Comparison of ENCODE assay signal across 1 cellular context in genomic region chr20:49750611-49751396, GRCh38.
TF ChIP-seq lines count a peak whose summit lies in the region.

No MANE protein-coding gene starts in this region.

TF ChIP-seq in HepG2, 621 proteins besides CTCF, POLR2A, EP300 and RAD21 (continued from another document and continues in another):
- TF ChIP-seq TFDP2 (CRISPR knock-in tag; IDR thresholded peaks at IDR 0.05) (no peak), DR1 (CRISPR knock-in tag; IDR thresholded peaks at IDR 0.05) (no peak), MATR3 (CRISPR knock-in tag; IDR thresholded peaks at IDR 0.05) (no peak), SIN3B (IDR thresholded peaks at IDR 0.05; ENCODE audit: low read length) (no peak), ZNF678 (CRISPR knock-in tag; IDR thresholded peaks at IDR 0.05) (no peak), ZNF616 (CRISPR knock-in tag; IDR thresholded peaks at IDR 0.05; ENCODE audit: low read depth) (no peak), ZSCAN21 (CRISPR knock-in tag; IDR thresholded peaks at IDR 0.05; ENCODE audit: borderline replicate concordance) (no peak), ZBTB49 (CRISPR knock-in tag; IDR thresholded peaks at IDR 0.05; ENCODE audit: borderline replicate concordance) (no peak), HHEX (CRISPR knock-in tag; IDR thresholded peaks at IDR 0.05) (no peak), CREB1 (IDR thresholded peaks at IDR 0.05) (no peak), CREB1 (CRISPR knock-in tag; IDR thresholded peaks at IDR 0.05) (no peak), ZBTB26 (CRISPR knock-in tag; IDR thresholded peaks at IDR 0.05; ENCODE audit: borderline replicate concordance) (0 out of 2 replicates have a peak, but pooled peaks have one; percentile 1), ZMYM3 (CRISPR knock-in tag; IDR thresholded peaks at IDR 0.05) (0 out of 2 replicates have a peak, but pooled peaks have one; percentile 8), ZNF383 (CRISPR knock-in tag; IDR thresholded peaks at IDR 0.05; ENCODE audit: borderline replicate concordance) (no peak), THAP11 (CRISPR knock-in tag; IDR thresholded peaks at IDR 0.05) (no peak), ZNF672 (CRISPR knock-in tag; IDR thresholded peaks at IDR 0.05) (no peak), ZNF816 (CRISPR knock-in tag; IDR thresholded peaks at IDR 0.05; ENCODE audit: borderline replicate concordance) (no peak), ZNF563 (CRISPR knock-in tag; IDR thresholded peaks at IDR 0.05) (no peak), BCL6 (CRISPR knock-in tag; IDR thresholded peaks at IDR 0.05) (no peak), ZSCAN29 (CRISPR knock-in tag; conservative IDR thresholded peaks at IDR 0.05) (0 out of 2 replicates have a peak, but pooled peaks have one; percentile 18), ZNF776 (CRISPR knock-in tag; IDR thresholded peaks at IDR 0.05) (no peak), UBTF (CRISPR knock-in tag; IDR thresholded peaks at IDR 0.05) (no peak), SIX4 (CRISPR knock-in tag; IDR thresholded peaks at IDR 0.05) (no peak), GTF3A (CRISPR knock-in tag; conservative IDR thresholded peaks at IDR 0.05) (no peak), ZNF788 (CRISPR knock-in tag; IDR thresholded peaks at IDR 0.05; ENCODE audit: borderline replicate concordance) (no peak), KDM4B (CRISPR knock-in tag; IDR thresholded peaks at IDR 0.05) (no peak), YY1 (IDR thresholded peaks at IDR 0.05; ENCODE audit: insufficient read depth, insufficient replicate concordance, low read depth, low read length) (peak; percentile 76), ZMAT5 (CRISPR knock-in tag; IDR thresholded peaks at IDR 0.05; ENCODE audit: borderline replicate concordance, low read depth) (no peak)
- TF ChIP-seq, protein P1, sequence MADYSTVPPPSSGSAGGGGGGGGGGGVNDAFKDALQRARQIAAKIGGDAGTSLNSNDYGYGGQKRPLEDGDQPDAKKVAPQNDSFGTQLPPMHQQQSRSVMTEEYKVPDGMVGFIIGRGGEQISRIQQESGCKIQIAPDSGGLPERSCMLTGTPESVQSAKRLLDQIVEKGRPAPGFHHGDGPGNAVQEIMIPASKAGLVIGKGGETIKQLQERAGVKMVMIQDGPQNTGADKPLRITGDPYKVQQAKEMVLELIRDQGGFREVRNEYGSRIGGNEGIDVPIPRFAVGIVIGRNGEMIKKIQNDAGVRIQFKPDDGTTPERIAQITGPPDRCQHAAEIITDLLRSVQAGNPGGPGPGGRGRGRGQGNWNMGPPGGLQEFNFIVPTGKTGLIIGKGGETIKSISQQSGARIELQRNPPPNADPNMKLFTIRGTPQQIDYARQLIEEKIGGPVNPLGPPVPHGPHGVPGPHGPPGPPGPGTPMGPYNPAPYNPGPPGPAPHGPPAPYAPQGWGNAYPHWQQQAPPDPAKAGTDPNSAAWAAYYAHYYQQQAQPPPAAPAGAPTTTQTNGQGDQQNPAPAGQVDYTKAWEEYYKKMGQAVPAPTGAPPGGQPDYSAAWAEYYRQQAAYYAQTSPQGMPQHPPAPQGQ (CRISPR knock-in tag; IDR thresholded peaks at IDR 0.05; ENCODE audit: borderline replicate concordance) = no peak
- TF ChIP-seq, protein P2, sequence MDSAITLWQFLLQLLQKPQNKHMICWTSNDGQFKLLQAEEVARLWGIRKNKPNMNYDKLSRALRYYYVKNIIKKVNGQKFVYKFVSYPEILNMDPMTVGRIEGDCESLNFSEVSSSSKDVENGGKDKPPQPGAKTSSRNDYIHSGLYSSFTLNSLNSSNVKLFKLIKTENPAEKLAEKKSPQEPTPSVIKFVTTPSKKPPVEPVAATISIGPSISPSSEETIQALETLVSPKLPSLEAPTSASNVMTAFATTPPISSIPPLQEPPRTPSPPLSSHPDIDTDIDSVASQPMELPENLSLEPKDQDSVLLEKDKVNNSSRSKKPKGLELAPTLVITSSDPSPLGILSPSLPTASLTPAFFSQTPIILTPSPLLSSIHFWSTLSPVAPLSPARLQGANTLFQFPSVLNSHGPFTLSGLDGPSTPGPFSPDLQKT (CRISPR knock-in tag; IDR thresholded peaks at IDR 0.05; ENCODE audit: borderline replicate concordance) = no peak
- TF ChIP-seq, protein P3, sequence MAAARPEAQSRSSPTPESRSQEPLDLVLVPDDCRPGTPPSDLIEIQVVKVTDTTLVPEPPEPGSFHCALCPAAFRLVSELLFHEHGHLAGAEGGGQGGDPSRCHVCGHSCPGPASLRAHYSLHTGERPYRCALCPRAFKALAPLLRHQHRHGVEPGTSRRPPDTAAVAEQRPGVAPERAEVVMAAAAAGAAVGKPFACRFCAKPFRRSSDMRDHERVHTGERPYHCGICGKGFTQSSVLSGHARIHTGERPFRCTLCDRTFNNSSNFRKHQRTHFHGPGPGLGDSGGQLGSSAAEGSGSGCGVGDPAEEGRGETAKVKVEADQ (CRISPR knock-in tag; IDR thresholded peaks at IDR 0.05; ENCODE audit: borderline replicate concordance) = no peak
- TF ChIP-seq, protein P4, sequence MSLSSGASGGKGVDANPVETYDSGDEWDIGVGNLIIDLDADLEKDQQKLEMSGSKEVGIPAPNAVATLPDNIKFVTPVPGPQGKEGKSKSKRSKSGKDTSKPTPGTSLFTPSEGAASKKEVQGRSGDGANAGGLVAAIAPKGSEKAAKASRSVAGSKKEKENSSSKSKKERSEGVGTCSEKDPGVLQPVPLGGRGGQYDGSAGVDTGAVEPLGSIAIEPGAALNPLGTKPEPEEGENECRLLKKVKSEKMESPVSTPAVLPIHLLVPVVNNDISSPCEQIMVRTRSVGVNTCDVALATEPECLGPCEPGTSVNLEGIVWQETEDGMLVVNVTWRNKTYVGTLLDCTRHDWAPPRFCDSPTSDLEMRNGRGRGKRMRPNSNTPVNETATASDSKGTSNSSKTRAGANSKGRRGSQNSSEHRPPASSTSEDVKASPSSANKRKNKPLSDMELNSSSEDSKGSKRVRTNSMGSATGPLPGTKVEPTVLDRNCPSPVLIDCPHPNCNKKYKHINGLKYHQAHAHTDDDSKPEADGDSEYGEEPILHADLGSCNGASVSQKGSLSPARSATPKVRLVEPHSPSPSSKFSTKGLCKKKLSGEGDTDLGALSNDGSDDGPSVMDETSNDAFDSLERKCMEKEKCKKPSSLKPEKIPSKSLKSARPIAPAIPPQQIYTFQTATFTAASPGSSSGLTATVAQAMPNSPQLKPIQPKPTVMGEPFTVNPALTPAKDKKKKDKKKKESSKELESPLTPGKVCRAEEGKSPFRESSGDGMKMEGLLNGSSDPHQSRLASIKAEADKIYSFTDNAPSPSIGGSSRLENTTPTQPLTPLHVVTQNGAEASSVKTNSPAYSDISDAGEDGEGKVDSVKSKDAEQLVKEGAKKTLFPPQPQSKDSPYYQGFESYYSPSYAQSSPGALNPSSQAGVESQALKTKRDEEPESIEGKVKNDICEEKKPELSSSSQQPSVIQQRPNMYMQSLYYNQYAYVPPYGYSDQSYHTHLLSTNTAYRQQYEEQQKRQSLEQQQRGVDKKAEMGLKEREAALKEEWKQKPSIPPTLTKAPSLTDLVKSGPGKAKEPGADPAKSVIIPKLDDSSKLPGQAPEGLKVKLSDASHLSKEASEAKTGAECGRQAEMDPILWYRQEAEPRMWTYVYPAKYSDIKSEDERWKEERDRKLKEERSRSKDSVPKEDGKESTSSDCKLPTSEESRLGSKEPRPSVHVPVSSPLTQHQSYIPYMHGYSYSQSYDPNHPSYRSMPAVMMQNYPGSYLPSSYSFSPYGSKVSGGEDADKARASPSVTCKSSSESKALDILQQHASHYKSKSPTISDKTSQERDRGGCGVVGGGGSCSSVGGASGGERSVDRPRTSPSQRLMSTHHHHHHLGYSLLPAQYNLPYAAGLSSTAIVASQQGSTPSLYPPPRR (CRISPR knock-in tag; IDR thresholded peaks at IDR 0.05; ENCODE audit: borderline replicate concordance) = no peak
- TF ChIP-seq, protein P5, sequence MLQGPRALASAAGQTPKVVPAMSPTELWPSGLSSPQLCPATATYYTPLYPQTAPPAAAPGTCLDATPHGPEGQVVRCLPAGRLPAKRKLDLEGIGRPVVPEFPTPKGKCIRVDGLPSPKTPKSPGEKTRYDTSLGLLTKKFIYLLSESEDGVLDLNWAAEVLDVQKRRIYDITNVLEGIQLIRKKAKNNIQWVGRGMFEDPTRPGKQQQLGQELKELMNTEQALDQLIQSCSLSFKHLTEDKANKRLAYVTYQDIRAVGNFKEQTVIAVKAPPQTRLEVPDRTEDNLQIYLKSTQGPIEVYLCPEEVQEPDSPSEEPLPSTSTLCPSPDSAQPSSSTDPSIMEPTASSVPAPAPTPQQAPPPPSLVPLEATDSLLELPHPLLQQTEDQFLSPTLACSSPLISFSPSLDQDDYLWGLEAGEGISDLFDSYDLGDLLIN (CRISPR knock-in tag; IDR thresholded peaks at IDR 0.05; ENCODE audit: borderline replicate concordance) = 0 out of 2 replicates have a peak, but pooled peaks have one; percentile 19
